Comparison of ENCODE assay signal across 8 cellular contexts in genomic region chr4:109729563-109730293, GRCh38. TPM values are rescaled to one million over a fixed set of nuclear protein-coding genes. Genes with fewer than 3 reads are reported as not detected.
A peak's percentile ranks its signal among the peaks of the same experiment; 100 is the strongest.
DNase-seq lines count a peak whose midpoint lies in the region; ATAC-seq and TF ChIP-seq lines count a peak whose summit lies in the region.

Gene PLA2G12A, minus strand, starts transcription at chr4:109730070. Its CDS starts 261 bp downstream, at chr4:109729809.

- peak within 1 kb of the TSS; percentile 86 for H3K27ac Mint-ChIP-seq in WTC11

- H3K27me3 Mint-ChIP-seq in WTC11 (ENCODE audit: low read depth), result no peaks in the 10 kb centered on the region; the same call in 1 of the 2 replicates

- no peak for TF ChIP-seq CTCF in WTC11 (IDR thresholded peaks at IDR 0.05)
- TF ChIP-seq CTCF in cardiac fibroblast (IDR thresholded peaks at IDR 0.05; ENCODE audit: low read depth, low read length), result no peak

- H3K36me3 Mint-ChIP-seq in WTC11, result peaks cover 3% of the 10 kb centered on the region

- POLR2A ChIA-PET in WTC11 (lab: Charles Lee), result interaction anchor here (0.6 to 1.0 kb wide), 3 partner anchors 28 to 267 kb away, joined by 3 read pairs; partner anchors contain the start of gene MCUB

- ATAC-seq in GM18519 (IDR thresholded peaks at IDR 0.05; ENCODE audit: low FRiP score, unreplicated experiment) (peak; percentile 67), HG03039 (IDR thresholded peaks at IDR 0.05; ENCODE audit: unreplicated experiment) (peak; percentile 83), WTC11 (peak; percentile 85)

- peak within 1 kb of the TSS; percentile 72 to 92 for H3K4me3 ChIP-seq in cardiac fibroblast (replicated peaks in 1 of 2; ENCODE audit: low read depth in 2 of 2, low read length in 2 of 2)

- CTCF ChIA-PET in WTC11 (lab: Charles Lee), result interaction anchor here (0.6 to 1.8 kb wide), 4 partner anchors 27 to 296 kb away, joined by 3 to 4 read pairs (median 4); partner anchors contain the start of gene SEC24B

- DNase-seq in A172 (ENCODE audit: low spot score) (peak; percentile 34), NCI-H2107 (lab: John Stamatoyannopoulos, UW) (peak; percentile 61), WTC11 (ENCODE audit: low spot score) (peak; percentile 91), cardiac fibroblast (ENCODE audit: low read depth in 2 of 2) (peak; percentile 47 to 65), islet precursor cell (peak; percentile 93)
- peak; percentile 46 to 58 (median 56) for DNase-seq in stimulated activated CD4-positive, alpha-beta T cell treated with anti-CD3 and anti-CD28 coated beads, Interleukin-12 subunit alpha, Interleukin-12 subunit beta, amount 100 ng/mL, for 48 hours (ENCODE audit: low read depth in 2 of 3, low spot score in 1 of 3)

- peaks cover 15% of the 10 kb centered on the region for H3K4me1 Mint-ChIP-seq in WTC11

- peak within 1 kb of the TSS; percentile 90 for H3K4me3 Mint-ChIP-seq in WTC11

- no peaks in the 10 kb centered on the region for H3K9me3 Mint-ChIP-seq in WTC11

TF ChIP-seq in WTC11, 78 proteins besides CTCF, POLR2A, EP300 and RAD21 (continues in another document):
- TF ChIP-seq SP1 (CRISPR knock-in tag; conservative IDR thresholded peaks at IDR 0.05), result peak; percentile 55; the same call in 1 of the 2 replicates
- TF ChIP-seq GABPB1 (CRISPR knock-in tag; IDR thresholded peaks at IDR 0.05), result peak; percentile 71
- no peak for TF ChIP-seq MXD4 (CRISPR knock-in tag; IDR thresholded peaks at IDR 0.05; ENCODE audit: borderline replicate concordance)
- TF ChIP-seq USF1 (CRISPR knock-in tag; IDR thresholded peaks at IDR 0.05), result peak; percentile 73; the same call in 1 of the 2 replicates
- 0 out of 2 replicates have a peak, but pooled peaks have one; percentile 16 for TF ChIP-seq CREM (CRISPR knock-in tag; IDR thresholded peaks at IDR 0.05)
- TF ChIP-seq RELA (CRISPR knock-in tag; IDR thresholded peaks at IDR 0.05; ENCODE audit: borderline replicate concordance), result no peak
- no peak for TF ChIP-seq RORB (CRISPR knock-in tag; IDR thresholded peaks at IDR 0.05)
- TF ChIP-seq MLX (CRISPR knock-in tag; IDR thresholded peaks at IDR 0.05), result no peak
- no peak for TF ChIP-seq SMAD3 (CRISPR knock-in tag; IDR thresholded peaks at IDR 0.05; ENCODE audit: borderline replicate concordance)
- no peak for TF ChIP-seq ZSCAN18 (CRISPR knock-in tag; IDR thresholded peaks at IDR 0.05)
- TF ChIP-seq ATF1 (CRISPR knock-in tag; IDR thresholded peaks at IDR 0.05), result 0 out of 2 replicates have a peak, but pooled peaks have one; percentile 7
- TF ChIP-seq ZNF219 (CRISPR knock-in tag; IDR thresholded peaks at IDR 0.05; ENCODE audit: borderline replicate concordance), result no peak
- TF ChIP-seq SOX15 (CRISPR knock-in tag; IDR thresholded peaks at IDR 0.05), result no peak
- no peak for TF ChIP-seq ZNF512 (CRISPR knock-in tag; IDR thresholded peaks at IDR 0.05; ENCODE audit: borderline replicate concordance)
- 0 out of 2 replicates have a peak, but pooled peaks have one; percentile 37 for TF ChIP-seq ZNF232 (CRISPR knock-in tag; IDR thresholded peaks at IDR 0.05)
- TF ChIP-seq FOXJ3 (CRISPR knock-in tag; IDR thresholded peaks at IDR 0.05; ENCODE audit: borderline replicate concordance), result no peak
- no peak for TF ChIP-seq ZNF396 (CRISPR knock-in tag; IDR thresholded peaks at IDR 0.05; ENCODE audit: borderline replicate concordance)
- TF ChIP-seq E2F4 (CRISPR knock-in tag; IDR thresholded peaks at IDR 0.05; ENCODE audit: borderline replicate concordance, low read depth), result no peak; the same call in 1 of the 2 replicates
- TF ChIP-seq TEAD1 (CRISPR knock-in tag; IDR thresholded peaks at IDR 0.05), result no peak
- TF ChIP-seq PRRX2 (CRISPR knock-in tag; IDR thresholded peaks at IDR 0.05), result no peak
- TF ChIP-seq KAT7 (CRISPR knock-in tag; IDR thresholded peaks at IDR 0.05; ENCODE audit: borderline replicate concordance), result 0 out of 2 replicates have a peak, but pooled peaks have one; percentile 83
- TF ChIP-seq ZBTB43 (CRISPR knock-in tag; IDR thresholded peaks at IDR 0.05), result no peak
- TF ChIP-seq FOXP4 (CRISPR knock-in tag; IDR thresholded peaks at IDR 0.05), result peak; percentile 25; the same call in 1 of the 2 replicates
- no peak for TF ChIP-seq NFE2L1 (CRISPR knock-in tag; IDR thresholded peaks at IDR 0.05)
- TF ChIP-seq TEAD4 (CRISPR knock-in tag; IDR thresholded peaks at IDR 0.05), result no peak
- TF ChIP-seq ZBTB21 (CRISPR knock-in tag; IDR thresholded peaks at IDR 0.05; ENCODE audit: borderline replicate concordance), result no peak; the same call in 1 of the 2 replicates
- TF ChIP-seq HMGA2 (CRISPR knock-in tag; IDR thresholded peaks at IDR 0.05), result no peak
- no peak for TF ChIP-seq NR3C1 (CRISPR knock-in tag; conservative IDR thresholded peaks at IDR 0.05; ENCODE audit: low read depth)
- no peak; the same call in 1 of the 2 replicates for TF ChIP-seq TP53 (CRISPR knock-in tag; IDR thresholded peaks at IDR 0.05)

RNA-seq across cellular contexts. Expression of gene PLA2G12A, which starts in this region (rescaled TPM):
- 19.9 and 29.4 TPM in 2 replicates for total RNA-seq in A172 (2014; rRNA removed; shearing (Covaris generic))
- total RNA-seq in WTC11 (2021), result 47.3 to 53.9 TPM (median 53.0 TPM) in 3 replicates

Comparison
In these comparisons a context has a peak if more than half of its experiments do, and no peak if none do; other contexts are left out.
1. Peak in every context shown above with its lines: DNase-seq, ATAC-seq and H3K4me3 ChIP-seq.
2. DNase-seq: peak in every context shown above with its lines; median percentile 93 in islet precursor cell; 91 in WTC11; 61 in NCI-H2107; 56 in cardiac fibroblast; 56 in stimulated activated CD4-positive, alpha-beta T cell treated with anti-CD3 and anti-CD28 coated beads, Interleukin-12 subunit alpha, Interleukin-12 subunit beta, amount 100 ng/mL, for 48 hours; 34 in A172.